ENCODE assay signal across 16 cellular contexts in the genomic region with DNA sequence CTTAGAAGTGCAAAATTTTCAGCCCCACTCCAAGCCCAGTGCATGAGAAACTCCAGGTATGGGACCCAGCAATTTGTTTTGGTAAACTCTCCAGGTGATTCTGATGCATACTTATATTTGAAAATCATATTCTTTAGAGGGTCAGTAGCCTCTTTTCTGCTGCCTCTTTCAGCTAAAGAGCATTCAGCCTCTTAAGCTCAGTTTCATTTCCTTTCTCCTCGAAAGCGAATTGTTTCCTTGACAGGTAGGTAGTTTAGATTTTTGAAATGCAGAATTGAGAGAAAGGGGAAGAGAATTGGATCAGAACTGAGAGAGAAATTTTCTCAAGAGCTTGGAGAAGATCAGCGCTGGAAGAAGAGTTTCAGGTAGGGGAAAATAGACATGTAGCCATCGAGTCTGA.
A peak's percentile ranks its signal among the peaks of the same experiment; 100 is the strongest.
DNase-seq lines count a peak whose midpoint lies in the region; ATAC-seq and FAIRE-seq lines count a peak whose summit lies in the region.
"Had no signal": no experiment of that assay in that cellular context is flagged by ENCODE, and none has a peak within 500 bp of the region (broad histone marks: within the 10 kb centered on the region; RNA-seq: fewer than 3 reads in every experiment).

No MANE protein-coding gene starts in this region.

- H3K4me2 ChIP-seq in BLaER1, result peak overlapping the region; percentile 22

- no peaks in the 10 kb centered on the region for H3K36me3 ChIP-seq in BLaER1
- H3K36me3 ChIP-seq: MG63 had no signal

- no peaks in the 10 kb centered on the region for H4K20me1 ChIP-seq in BLaER1

- ATAC-seq in GM21825 (IDR thresholded peaks at IDR 0.05; ENCODE audit: unreplicated experiment) (peak; percentile 46), HG03159 (IDR thresholded peaks at IDR 0.05; ENCODE audit: unreplicated experiment) (peak; percentile 48)
- ATAC-seq: activated T-cell treated with anti-CD3 and anti-CD28 coated beads, Interleukin-2, amount 50 U/mL, for 72 hours; left colon had no signal

- H3K27ac ChIP-seq in BLaER1, result no peak overlapping the region
- H3K27ac ChIP-seq: HL-60 had no signal

- H3K27me3 ChIP-seq in BLaER1, result no peaks in the 10 kb centered on the region
- H3K27me3 ChIP-seq: MG63 had no signal

- H3K9ac ChIP-seq in BLaER1, result no peak overlapping the region

- no peaks in the 10 kb centered on the region for H3K9me3 ChIP-seq in BLaER1
- H3K9me3 ChIP-seq: MG63 had no signal

- no peak overlapping the region for H3K4me3 ChIP-seq in BLaER1
- H3K4me3 ChIP-seq: MG63 had no signal

- H3K4me1 ChIP-seq in BLaER1, result peaks cover 7% of the 10 kb centered on the region

- peak; percentile 47 for FAIRE-seq in GM19239 (lab: Jason Lieb, UNC)
- FAIRE-seq: D721Med had no signal

- DNase-seq in GM19239 (ENCODE audit: insufficient read length, low spot score) (no peak), NCI-H524 treated with DMSO at 0.1 percent for 48 hours (lab: John Stamatoyannopoulos, UW) (no peak), GDM1 (lab: John Stamatoyannopoulos, UW) (no peak), HuH-7.5 (ENCODE audit: low spot score) (no peak)
- no peak for DNase-seq in stimulated activated CD4-positive, alpha-beta T cell treated with anti-CD3 and anti-CD28 coated beads, Interleukin-4, amount 100 ng/mL, for 24 hours
- DNase-seq: activated CD4-positive, alpha-beta T cell treated with anti-CD3 and anti-CD28 coated beads for 48 hours; activated T-cell treated with anti-CD3 and anti-CD28 coated beads, Interleukin-2, amount 50 U/mL, for 72 hours; effector memory CD4-positive, alpha-beta T cell; left colon; MG63; NCI-H2171 had no signal
